Comparison of ENCODE assay signal across 15 cellular contexts in genomic region chr4:73066928-73067327, GRCh38. TPM values are rescaled to one million over a fixed set of nuclear protein-coding genes. Genes with fewer than 3 reads are reported as not detected.
DNase-seq lines count a peak whose midpoint lies in the region; ATAC-seq, FAIRE-seq and TF ChIP-seq lines count a peak whose summit lies in the region.
"Had no signal": no experiment of that assay in that cellular context is flagged by ENCODE, and none has a peak within 500 bp of the region (broad histone marks: within the 10 kb centered on the region; RNA-seq: fewer than 3 reads in every experiment).

No MANE protein-coding gene starts in this region.

- no peak for ATAC-seq in activated CD8-positive, alpha-beta T cell treated with anti-CD3 and anti-CD28 coated beads for 36 hours
- no peak for ATAC-seq in memory B cell (ENCODE audit: low read depth)
- no peak for ATAC-seq in GM18520 (IDR thresholded peaks at IDR 0.05; ENCODE audit: unreplicated experiment)
- ATAC-seq: gastroesophageal sphincter, HCT116 had no signal

- POLR2A ChIA-PET in activated CD8-positive, alpha-beta T cell treated with anti-CD3 and anti-CD28 coated beads for 36 hours (lab: Charles Lee): interaction anchor here (4.7 kb wide), 1 partner anchor 192 kb away, joined by 30 read pairs; the partner anchor contains the start of gene ANKRD17

- no peaks in the 10 kb centered on the region for H3K9me3 ChIP-seq in BLaER1 treated with 17β-estradiol and CSF1 and Interleukin-3, amounts not matched to agents 10 nM and 100 nM (replicated peaks in 1 of 11)
- H3K9me3 ChIP-seq in esophagus squamous epithelium (no peaks in the 10 kb centered on the region), breast epithelium (no peaks in the 10 kb centered on the region)
- H3K9me3 ChIP-seq: gastroesophageal sphincter, vagina had no signal

- peaks cover 26% of the 10 kb centered on the region for H3K36me3 Mint-ChIP-seq in activated CD8-positive, alpha-beta T cell treated with anti-CD3 and anti-CD28 coated beads for 36 hours (ENCODE audit: low read depth)
- peaks cover 16% of the 10 kb centered on the region for H3K36me3 Mint-ChIP-seq in memory B cell

- peak overlapping the region; percentile 91 for H3K27ac Mint-ChIP-seq in activated CD8-positive, alpha-beta T cell treated with anti-CD3 and anti-CD28 coated beads for 36 hours
- H3K27ac Mint-ChIP-seq in memory B cell: peak overlapping the region; percentile 89

- intact Hi-C loops in activated CD8-positive, alpha-beta T cell treated with anti-CD3 and anti-CD28 coated beads for 36 hours (cut with micrococcal nuclease): no loop called here
- intact Hi-C loops in esophagus squamous epithelium (cut with DNase I): no loop called here
- intact Hi-C loops in breast epithelium (cut with DNase I; ENCODE audit: low total_unique reads): loop anchor here (5.0 kb wide), 1 partner anchor 190 kb away; the partner anchor contains the start of gene ANKRD17

- no peak overlapping the region for H3K4me3 ChIP-seq in BLaER1 treated with 17β-estradiol and CSF1 and Interleukin-3, amounts not matched to agents 10 nM and 100 nM
- H3K4me3 ChIP-seq in esophagus squamous epithelium: no peak overlapping the region
- no peak overlapping the region for H3K4me3 ChIP-seq in breast epithelium
- H3K4me3 ChIP-seq: gastroesophageal sphincter, vagina had no signal

- no peak for DNase-seq in GM12892 (ENCODE audit: insufficient read length)
- DNase-seq in activated CD8-positive, alpha-beta T cell treated with anti-CD3 and anti-CD28 coated beads for 36 hours: peak; percentile 23
- no peak for DNase-seq in memory B cell (ENCODE audit: low spot score in 2 of 2)
- DNase-seq in esophagus squamous epithelium (lab: John Stamatoyannopoulos, UW): no peak
- no peak for DNase-seq in breast epithelium (ENCODE audit: low spot score in 2 of 2)
- no peak for DNase-seq in NCI-H69 (lab: John Stamatoyannopoulos, UW)
- DNase-seq: islet precursor cell, NCI-H1930, NCI-H526 had no signal

- H3K27me3 Mint-ChIP-seq in activated CD8-positive, alpha-beta T cell treated with anti-CD3 and anti-CD28 coated beads for 36 hours: no peaks in the 10 kb centered on the region
- no peaks in the 10 kb centered on the region for H3K27me3 Mint-ChIP-seq in memory B cell

- TF ChIP-seq POLR2A in GM12892 (IDR thresholded peaks at IDR 0.05; ENCODE audit: low read depth, low read length) (no peak), esophagus squamous epithelium (IDR thresholded peaks at IDR 0.05) (no peak), breast epithelium (IDR thresholded peaks at IDR 0.05) (no peak)

- peaks cover 27 to 54% (median 38%) of the 10 kb centered on the region in 11 experiments for H3K36me3 ChIP-seq in BLaER1 treated with 17β-estradiol and CSF1 and Interleukin-3, amounts not matched to agents 10 nM and 100 nM
- H3K36me3 ChIP-seq in esophagus squamous epithelium: peaks cover 0 to 31% (median 0%) of the 10 kb centered on the region in 3 donors
- H3K36me3 ChIP-seq in breast epithelium: no peaks in the 10 kb centered on the region

- no peak overlapping the region for H3K27ac ChIP-seq in BLaER1 treated with 17β-estradiol and CSF1 and Interleukin-3, amounts not matched to agents 10 nM and 100 nM
- H3K27ac ChIP-seq in esophagus squamous epithelium (no peak overlapping the region), breast epithelium (no peak overlapping the region)
- H3K27ac ChIP-seq: vagina had no signal

- H3K4me3 Mint-ChIP-seq in activated CD8-positive, alpha-beta T cell treated with anti-CD3 and anti-CD28 coated beads for 36 hours: peak overlapping the region; percentile 40
- H3K4me3 Mint-ChIP-seq in memory B cell: no peak overlapping the region

- H4K20me1 ChIP-seq in BLaER1 treated with 17β-estradiol and CSF1 and Interleukin-3, amounts not matched to agents 10 nM and 100 nM: no peaks in the 10 kb centered on the region

- peaks cover 12 to 31% (median 21%) of the 10 kb centered on the region in 10 experiments for H3K4me1 ChIP-seq in BLaER1 treated with 17β-estradiol and CSF1 and Interleukin-3, amounts not matched to agents 10 nM and 100 nM
- H3K4me1 ChIP-seq in esophagus squamous epithelium (peaks cover 0 to 31% (median 5%) of the 10 kb centered on the region in 3 donors), breast epithelium (no peaks in the 10 kb centered on the region)
- H3K4me1 ChIP-seq: vagina had no signal

- H3K9ac ChIP-seq in BLaER1 treated with 17β-estradiol and CSF1 and Interleukin-3, amounts not matched to agents 10 nM and 100 nM: no peak overlapping the region

- H3K27me3 ChIP-seq in BLaER1 treated with 17β-estradiol and CSF1 and Interleukin-3, amounts not matched to agents 10 nM and 100 nM: no peaks in the 10 kb centered on the region
- H3K27me3 ChIP-seq in esophagus squamous epithelium (no peaks in the 10 kb centered on the region), breast epithelium (no peaks in the 10 kb centered on the region)
- H3K27me3 ChIP-seq: gastroesophageal sphincter, vagina had no signal

- peak; percentile 65 for FAIRE-seq in GM12892 (lab: Jason Lieb, UNC)
- FAIRE-seq: endometrium had no signal

- CTCF ChIA-PET in activated CD8-positive, alpha-beta T cell treated with anti-CD3 and anti-CD28 coated beads for 36 hours (lab: Charles Lee): interaction anchor here (1.0 to 1.8 kb wide), 4 partner anchors 13 to 191 kb away, joined by 3 to 7 read pairs (median 4); partner anchors contain the start of gene ANKRD17

- H3K9me3 Mint-ChIP-seq in activated CD8-positive, alpha-beta T cell treated with anti-CD3 and anti-CD28 coated beads for 36 hours: no peaks in the 10 kb centered on the region
- H3K9me3 Mint-ChIP-seq in memory B cell: no peaks in the 10 kb centered on the region

- H3K4me1 Mint-ChIP-seq in activated CD8-positive, alpha-beta T cell treated with anti-CD3 and anti-CD28 coated beads for 36 hours (ENCODE audit: low read depth): peaks cover 38% of the 10 kb centered on the region
- peaks cover 22% of the 10 kb centered on the region for H3K4me1 Mint-ChIP-seq in memory B cell

- TF ChIP-seq CTCF in activated CD8-positive, alpha-beta T cell treated with anti-CD3 and anti-CD28 coated beads for 36 hours (IDR thresholded peaks at IDR 0.05): no peak
- TF ChIP-seq CTCF in esophagus squamous epithelium (IDR thresholded peaks at IDR 0.05): no peak
- TF ChIP-seq CTCF in breast epithelium (IDR thresholded peaks at IDR 0.05): no peak

- WGBS in esophagus squamous epithelium, 2 donors: 90% methylated on average over 2 of the region's 2 CpGs

- peak overlapping the region; percentile 63 to 93 (median 85); a peak in 20 of 22 replicates for H3K4me2 ChIP-seq in BLaER1 treated with 17β-estradiol and CSF1 and Interleukin-3, amounts not matched to agents 10 nM and 100 nM

RNA-seq across cellular contexts. Expression of gene COX18, which starts 2.6 kb away (rescaled TPM):
- 15.2 TPM for polyA plus RNA-seq in GM12892 (2012; ENCODE audit: missing spikeins)
- 10 to 100 TPM; 25.7 to 26.8 TPM for total RNA-seq in activated CD8-positive, alpha-beta T cell treated with anti-CD3 and anti-CD28 coated beads for 36 hours
- total RNA-seq in esophagus squamous epithelium (10 to 100 TPM; 14.1 to 24.9 (median 17.6) TPM), breast epithelium (10 to 100 TPM; 18.0 to 33.4 (median 19.0) TPM)
